ENCODE assay signal across 13 cellular contexts in genomic region chr7:80833289-80834104, GRCh38.
DNase-seq lines count a peak whose midpoint lies in the region; ATAC-seq and TF ChIP-seq lines count a peak whose summit lies in the region.
"Had no signal": no experiment of that assay in that cellular context is flagged by ENCODE, and none has a peak within 500 bp of the region (broad histone marks: within the 10 kb centered on the region; RNA-seq: fewer than 3 reads in every experiment).

No MANE protein-coding gene starts in this region.

- H3K4me2 ChIP-seq in smooth muscle cell, result no peak overlapping the region

- no peak overlapping the region for H3K27ac Mint-ChIP-seq in activated T-cell treated with anti-CD3 and anti-CD28 coated beads, Interleukin-2, amount 50 U/mL, for 24 hours
- H3K27ac Mint-ChIP-seq: activated naive CD8-positive, alpha-beta T cell treated with anti-CD3 and anti-CD28 coated beads, Interleukin-2, amount 50 U/mL, for 24 hours had no signal

- no peak overlapping the region for H3K4me3 ChIP-seq in smooth muscle cell

- no peaks in the 10 kb centered on the region for H3K9me3 ChIP-seq in smooth muscle cell (replicated peaks; ENCODE audit: low read depth)

- 84% methylated on average over 10 of the region's 10 CpGs for WGBS in smooth muscle cell (ENCODE audit: low lambda C conversion rate)

- TF ChIP-seq CTCF in smooth muscle cell (IDR thresholded peaks at IDR 0.05; ENCODE audit: borderline replicate concordance, insufficient read depth, poor library complexity, severe bottlenecking), result no peak

- H3K27ac ChIP-seq in epithelial cell of prostate (peak overlapping the region; percentile 19), smooth muscle cell (ENCODE audit: low read depth) (peak overlapping the region; percentile 55)

- no peaks in the 10 kb centered on the region for H3K4me1 Mint-ChIP-seq in activated T-cell treated with anti-CD3 and anti-CD28 coated beads, Interleukin-2, amount 50 U/mL, for 24 hours (ENCODE audit: low read depth)
- H3K4me1 Mint-ChIP-seq: activated naive CD8-positive, alpha-beta T cell treated with anti-CD3 and anti-CD28 coated beads, Interleukin-2, amount 50 U/mL, for 24 hours had no signal

- no peaks in the 10 kb centered on the region for H3K36me3 Mint-ChIP-seq in activated T-cell treated with anti-CD3 and anti-CD28 coated beads, Interleukin-2, amount 50 U/mL, for 24 hours (ENCODE audit: low read depth)

- ATAC-seq in GM19467 (IDR thresholded peaks at IDR 0.05; ENCODE audit: unreplicated experiment), result no peak
- ATAC-seq: activated naive CD8-positive, alpha-beta T cell treated with anti-CD3 and anti-CD28 coated beads, Interleukin-2, amount 50 U/mL, for 24 hours had no signal

- no peaks in the 10 kb centered on the region for H3K27me3 ChIP-seq in smooth muscle cell (ENCODE audit: low read depth)

- no peaks in the 10 kb centered on the region for H3K27me3 Mint-ChIP-seq in activated T-cell treated with anti-CD3 and anti-CD28 coated beads, Interleukin-2, amount 50 U/mL, for 24 hours
- H3K27me3 Mint-ChIP-seq: activated naive CD8-positive, alpha-beta T cell treated with anti-CD3 and anti-CD28 coated beads, Interleukin-2, amount 50 U/mL, for 24 hours had no signal

- H3F3A ChIP-seq in smooth muscle cell (ENCODE audit: low read depth), result no peaks in the 10 kb centered on the region

- no peaks in the 10 kb centered on the region for H3K9me3 Mint-ChIP-seq in activated T-cell treated with anti-CD3 and anti-CD28 coated beads, Interleukin-2, amount 50 U/mL, for 24 hours
- H3K9me3 Mint-ChIP-seq: nephron had no signal

- H3K9ac ChIP-seq in smooth muscle cell (ENCODE audit: low read depth), result no peak overlapping the region

- no peaks in the 10 kb centered on the region for H3K36me3 ChIP-seq in smooth muscle cell (ENCODE audit: low read depth)

- H3K4me1 ChIP-seq in smooth muscle cell (ENCODE audit: low read depth), result no peaks in the 10 kb centered on the region

- DNase-seq in NCI-H1417 (lab: John Stamatoyannopoulos, UW) (peak in 2 of 3 experiments; percentile 40 to 84), NCI-H1417 treated with DMSO at 0.1 percent for 48 hours (lab: John Stamatoyannopoulos, UW) (no peak), NCI-H774 (lab: John Stamatoyannopoulos, UW) (peak; percentile 9), epithelial cell of prostate (ENCODE audit: low read depth, low spot score) (no peak), smooth muscle cell (lab: John Stamatoyannopoulos, UW; ENCODE audit: unreplicated experiment) (no peak), GDM1 (lab: John Stamatoyannopoulos, UW) (no peak)
- DNase-seq in activated T-cell treated with anti-CD3 and anti-CD28 coated beads, Interleukin-2, amount 50 U/mL, for 24 hours, result no peak
- DNase-seq: 8988T; activated CD8-positive, alpha-beta memory T cell treated with anti-CD3 and anti-CD28 coated beads for 24 hours; activated naive CD8-positive, alpha-beta T cell treated with anti-CD3 and anti-CD28 coated beads, Interleukin-2, amount 50 U/mL, for 24 hours; effector memory CD4-positive, alpha-beta T cell had no signal

- H3K4me3 Mint-ChIP-seq in activated T-cell treated with anti-CD3 and anti-CD28 coated beads, Interleukin-2, amount 50 U/mL, for 24 hours, result no peak overlapping the region
- H3K4me3 Mint-ChIP-seq: activated naive CD8-positive, alpha-beta T cell treated with anti-CD3 and anti-CD28 coated beads, Interleukin-2, amount 50 U/mL, for 24 hours; nephron had no signal

- peaks cover 12% of the 10 kb centered on the region for H4K20me1 ChIP-seq in smooth muscle cell (ENCODE audit: low read depth)

- no peak overlapping the region for H2AFZ ChIP-seq in smooth muscle cell (ENCODE audit: low read depth)

- peaks cover 22% of the 10 kb centered on the region for H3K79me2 ChIP-seq in smooth muscle cell (ENCODE audit: low read depth)

Comparison
In these comparisons a context has a peak if more than half of its experiments do, and no peak if none do; other contexts are left out.
1. DNase-seq: peak in NCI-H1417 (2 of 3) and NCI-H774 (single experiment); none in NCI-H1417 treated with DMSO at 0.1 percent for 48 hours (single experiment), epithelial cell of prostate (single experiment), smooth muscle cell (single experiment), activated T-cell treated with anti-CD3 and anti-CD28 coated beads, Interleukin-2, amount 50 U/mL, for 24 hours (single experiment) and GDM1 (single experiment).